Comparison of ENCODE assay signal across 32 cellular contexts in genomic region chr22:23712256-23712655, GRCh38. TPM values are rescaled to one million over a fixed set of nuclear protein-coding genes. Genes with fewer than 3 reads are reported as not detected.
"Had no signal": no experiment of that assay in that cellular context is flagged by ENCODE, and none has a peak within 500 bp of the region (broad histone marks: within the 10 kb centered on the region; RNA-seq: fewer than 3 reads in every experiment).

No MANE protein-coding gene starts in this region.

- DNase-seq: activated B cell treated with CpG ODN at 0.5 μM for 24 hours; activated CD4-positive, alpha-beta T cell treated with anti-CD3 and anti-CD28 coated beads for 48 hours; activated CD4-positive, alpha-beta T cell treated with anti-CD3 and anti-CD28 coated beads, Interleukin-2, amount 50 U/mL, for 1 hour; activated CD4-positive, alpha-beta T cell treated with anti-CD3 and anti-CD28 coated beads, Interleukin-2, amount 50 U/mL, for 48 hours; activated CD8-positive, alpha-beta memory T cell treated with anti-CD3 and anti-CD28 coated beads for 24 hours; activated CD8-positive, alpha-beta T cell treated with anti-CD3 and anti-CD28 coated beads for 36 hours; activated gamma-delta T cell; activated naive CD4-positive, alpha-beta T cell; activated naive CD4-positive, alpha-beta T cell treated with anti-CD3 and anti-CD28 coated beads, Interleukin-2, amount 10 ng/mL, durations not matched to agents 7 days and 5 days; activated naive CD8-positive, alpha-beta T cell treated with anti-CD3 and anti-CD28 coated beads, Interleukin-2, amount 10 ng/mL, durations not matched to agents 7 days and 5 days; activated T-cell treated with anti-CD3 and anti-CD28 coated beads, Interleukin-2, amount 50 U/mL, for 4 hours; brain microvascular endothelial cell; colonic mucosa; effector CD8-positive, alpha-beta T cell; esophagus squamous epithelium; foreskin melanocyte; heart right ventricle; T-helper 17 cell; T1000; WERI-Rb-1 had no signal

- H3K4me3 Mint-ChIP-seq: activated B cell treated with CpG ODN at 0.5 μM for 24 hours; activated CD8-positive, alpha-beta T cell treated with anti-CD3 and anti-CD28 coated beads for 36 hours; activated naive CD4-positive, alpha-beta T cell treated with anti-CD3 and anti-CD28 coated beads, Interleukin-2, amount 10 ng/mL, durations not matched to agents 7 days and 5 days; activated naive CD8-positive, alpha-beta T cell treated with anti-CD3 and anti-CD28 coated beads, Interleukin-2, amount 10 ng/mL, durations not matched to agents 7 days and 5 days; activated T-cell treated with anti-CD3 and anti-CD28 coated beads, Interleukin-2, amount 50 U/mL, for 4 hours; activated T-helper 17 cell treated with anti-CD3 and anti-CD28 coated beads, Interleukin-2, amount 50 U/mL, for 72 hours; T-helper 17 cell; T-helper 2 cell treated with Interferon-gamma antibody and Interleukin-4, amounts not matched to agents 5 μg/mL and 100 μg/mL, for 36 hours had no signal

- H3K27me3 Mint-ChIP-seq: activated B cell treated with CpG ODN at 0.5 μM for 24 hours; activated CD8-positive, alpha-beta T cell treated with anti-CD3 and anti-CD28 coated beads for 36 hours; activated naive CD8-positive, alpha-beta T cell treated with anti-CD3 and anti-CD28 coated beads, Interleukin-2, amount 10 ng/mL, durations not matched to agents 7 days and 5 days; activated T-helper 17 cell treated with anti-CD3 and anti-CD28 coated beads, Interleukin-2, amount 50 U/mL, for 72 hours; T-helper 17 cell had no signal

- H3K9me3 Mint-ChIP-seq: activated B cell treated with CpG ODN at 0.5 μM for 24 hours; activated CD8-positive, alpha-beta T cell treated with anti-CD3 and anti-CD28 coated beads for 36 hours; activated naive CD4-positive, alpha-beta T cell treated with anti-CD3 and anti-CD28 coated beads, Interleukin-2, amount 10 ng/mL, durations not matched to agents 7 days and 5 days; activated naive CD4-positive, alpha-beta T cell treated with anti-CD3 and anti-CD28 coated beads, Interleukin-2, amount 50 U/mL, for 72 hours; activated naive CD8-positive, alpha-beta T cell treated with anti-CD3 and anti-CD28 coated beads, Interleukin-2, amount 10 ng/mL, durations not matched to agents 7 days and 5 days; activated T-cell treated with anti-CD3 and anti-CD28 coated beads, Interleukin-2, amount 50 U/mL, for 4 hours; activated T-helper 17 cell treated with anti-CD3 and anti-CD28 coated beads, Interleukin-2, amount 50 U/mL, for 72 hours; T-helper 2 cell treated with Interferon-gamma antibody and Interleukin-4, amounts not matched to agents 5 μg/mL and 100 μg/mL, for 36 hours had no signal

- H3K27ac Mint-ChIP-seq: activated B cell treated with CpG ODN at 0.5 μM for 24 hours; activated CD8-positive, alpha-beta T cell treated with anti-CD3 and anti-CD28 coated beads for 36 hours; activated naive CD4-positive, alpha-beta T cell treated with anti-CD3 and anti-CD28 coated beads, Interleukin-2, amount 10 ng/mL, durations not matched to agents 7 days and 5 days; activated naive CD4-positive, alpha-beta T cell treated with anti-CD3 and anti-CD28 coated beads, Interleukin-2, amount 50 U/mL, for 72 hours; activated naive CD8-positive, alpha-beta T cell treated with anti-CD3 and anti-CD28 coated beads, Interleukin-2, amount 10 ng/mL, durations not matched to agents 7 days and 5 days; activated T-helper 17 cell treated with anti-CD3 and anti-CD28 coated beads, Interleukin-2, amount 50 U/mL, for 72 hours; T-helper 17 cell; T-helper 2 cell treated with Interferon-gamma antibody and Interleukin-4, amounts not matched to agents 5 μg/mL and 100 μg/mL, for 36 hours had no signal

- ATAC-seq: activated CD4-positive, CD25-positive, alpha-beta regulatory T cell treated with anti-CD3 and anti-CD28 coated beads, Interleukin-2, amount 50 U/mL, for 24 hours; activated CD8-positive, alpha-beta T cell treated with anti-CD3 and anti-CD28 coated beads for 36 hours; activated naive CD4-positive, alpha-beta T cell treated with anti-CD3 and anti-CD28 coated beads, Interleukin-2, amount 50 U/mL, for 72 hours; activated T-cell treated with anti-CD3 and anti-CD28 coated beads, Interleukin-2, amount 50 U/mL, for 4 hours; activated T-helper 17 cell treated with anti-CD3 and anti-CD28 coated beads, Interleukin-2, amount 50 U/mL, for 72 hours; gastroesophageal sphincter; heart right ventricle; T-helper 17 cell had no signal

RNA-seq across cellular contexts. Expression of gene RGL4, which starts 21.4 kb away (rescaled TPM):
- total RNA-seq: astrocyte, dermis microvascular lymphatic vessel endothelial cell, endothelial cell of umbilical vein, esophagus squamous epithelium, fibroblast of lung, fibroblast of villous mesenchyme, glomerular endothelial cell, hepatocyte had no signal

RNA-seq across cellular contexts. Expression of gene VPREB3, which starts 42.0 kb away (rescaled TPM):
- total RNA-seq: activated CD8-positive, alpha-beta T cell treated with anti-CD3 and anti-CD28 coated beads for 36 hours; activated naive CD8-positive, alpha-beta T cell treated with anti-CD3 and anti-CD28 coated beads, Interleukin-2, amount 10 ng/mL, durations not matched to agents 7 days and 5 days; activated T-cell treated with anti-CD3 and anti-CD28 coated beads, Interleukin-2, amount 50 U/mL, for 4 hours; activated T-helper 17 cell treated with anti-CD3 and anti-CD28 coated beads, Interleukin-2, amount 50 U/mL, for 72 hours; dermis microvascular lymphatic vessel endothelial cell; endothelial cell of umbilical vein; esophagus squamous epithelium; fibroblast of lung; fibroblast of villous mesenchyme; glomerular endothelial cell; hepatocyte had no signal

RNA-seq across cellular contexts. Expression of gene C22orf15, which starts 50.5 kb away (rescaled TPM):
- total RNA-seq: activated T-helper 17 cell treated with anti-CD3 and anti-CD28 coated beads, Interleukin-2, amount 50 U/mL, for 72 hours; colonic mucosa; endothelial cell of umbilical vein; esophagus squamous epithelium; heart right ventricle; hepatocyte had no signal
